In the genomic region with DNA sequence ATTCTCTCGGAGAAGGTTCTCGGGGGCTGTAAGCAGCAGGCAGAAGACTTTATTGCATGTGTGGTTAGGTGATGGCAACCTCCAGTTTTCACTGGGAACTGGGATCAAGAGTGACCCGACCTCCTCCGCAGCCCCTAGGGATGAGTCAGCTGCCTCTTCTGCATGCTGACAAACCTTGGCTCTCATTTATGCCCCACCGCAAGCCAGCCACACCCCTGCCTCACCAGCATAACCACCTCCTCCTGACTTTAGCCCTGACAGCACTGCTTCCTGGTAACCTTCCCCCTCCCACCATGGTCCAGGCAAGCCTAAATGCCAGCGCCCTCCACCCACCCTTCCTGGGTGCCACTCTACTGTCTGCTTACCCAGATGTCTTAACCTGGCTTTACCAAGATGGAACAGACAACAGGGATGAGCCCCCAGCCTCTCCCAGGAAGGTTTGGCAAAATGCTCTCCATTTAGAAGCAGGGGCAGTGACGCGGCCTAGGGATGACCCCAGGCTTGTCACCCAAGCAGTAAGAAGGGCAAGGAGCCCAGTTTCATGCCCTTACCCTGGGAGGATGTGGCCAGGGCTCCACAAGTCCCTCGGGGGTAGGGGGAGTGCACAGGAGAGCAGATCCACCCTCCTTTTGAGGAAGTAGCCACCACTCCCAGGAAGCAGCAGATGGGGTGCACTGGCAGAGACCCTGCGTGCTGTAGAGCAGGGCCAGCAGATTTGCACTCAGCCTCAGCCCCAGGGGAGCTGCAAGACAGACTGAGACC, we compare ENCODE assay signal across 8 cellular contexts.
A peak's percentile ranks its signal among the peaks of the same experiment; 100 is the strongest.
DNase-seq lines count a peak whose midpoint lies in the region; ATAC-seq, FAIRE-seq and TF ChIP-seq lines count a peak whose summit lies in the region.

No MANE protein-coding gene starts in this region.

- H3K4me3 ChIP-seq in HepG2 (replicated peaks in 1 of 3; ENCODE audit: insufficient read depth in 1 of 3, low read depth in 2 of 3, low read length in 3 of 3): no peak overlapping the region

- no TSS peak for BruUV-seq in HepG2 (replicated peaks; lab: Mats Ljungman, UMichigan)

- no peak for TF ChIP-seq CTCF in HepG2 (CRISPR knock-in tag; IDR thresholded peaks at IDR 0.05)

- H3K79me2 ChIP-seq in HepG2 (ENCODE audit: insufficient read depth, low read length): no peaks in the 10 kb centered on the region

- intact Hi-C loops in HepG2 (cut with micrococcal nuclease; ENCODE audit: unreplicated experiment): no loop called here

- H3K36me3 ChIP-seq in HepG2 (replicated peaks in 1 of 2; ENCODE audit: control insufficient read depth in 1 of 2, insufficient read depth in 2 of 2, low read length in 2 of 2): no peaks in the 10 kb centered on the region

- DNase-seq in AML-193 (lab: John Stamatoyannopoulos, UW) (peak; percentile 91 to 93), NCI-H2171 treated with DMSO at 0.1 percent for 48 hours (lab: John Stamatoyannopoulos, UW) (peak; percentile 48), NCI-H345 (lab: John Stamatoyannopoulos, UW) (no peak), middle frontal gyrus (ENCODE audit: extremely low spot score, low spot score) (no peak), HepG2 (ENCODE audit: low spot score) (no peak)
- no peak for DNase-seq in activated T-cell treated with anti-CD3 and anti-CD28 coated beads, Interleukin-2, amount 50 U/mL, for 72 hours

- ATAC-seq in GM21381 (IDR thresholded peaks at IDR 0.05; ENCODE audit: unreplicated experiment) (peak; percentile 82), esophagus mucosa (peak; percentile 62), HepG2 (no peak)
- no peak for ATAC-seq in activated T-cell treated with anti-CD3 and anti-CD28 coated beads, Interleukin-2, amount 50 U/mL, for 72 hours (replicated peaks in 1 of 2)

- H3K27ac ChIP-seq in HepG2 (ENCODE audit: extremely low read length, insufficient read depth, low read length): no peak overlapping the region

- TF ChIP-seq EP300 in HepG2 (IDR thresholded peaks at IDR 0.05; ENCODE audit: low read depth in 2 of 2, low read length in 2 of 2) (no peak), HepG2 (CRISPR knock-in tag; IDR thresholded peaks at IDR 0.05; ENCODE audit: borderline replicate concordance) (no peak)

- TF ChIP-seq RAD21 in HepG2 (CRISPR knock-in tag; IDR thresholded peaks at IDR 0.05): no peak

- no peaks in the 10 kb centered on the region; a peak in 1 of 5 replicates for H3K27me3 ChIP-seq in HepG2 (ENCODE audit: control insufficient read depth in 1 of 2, insufficient read depth in 2 of 2, low read length in 2 of 2)

- FAIRE-seq in HepG2 (lab: Jason Lieb, UNC): no peak

- H3K4me3 Mint-ChIP-seq in activated T-cell treated with anti-CD3 and anti-CD28 coated beads, Interleukin-2, amount 50 U/mL, for 72 hours: no peak overlapping the region

- peaks cover 11% of the 10 kb centered on the region for H3K4me1 ChIP-seq in HepG2 (ENCODE audit: insufficient read depth, low read length)

- H3K4me2 ChIP-seq in HepG2 (ENCODE audit: low read depth, low read length): no peak overlapping the region

- no peaks in the 10 kb centered on the region for H4K20me1 ChIP-seq in HepG2 (ENCODE audit: insufficient read depth, low read length)

- WGBS in HepG2 (ENCODE audit: low lambda C conversion rate): 83% methylated on average over 9 of the region's 10 CpGs

- H3K9me3 Mint-ChIP-seq in activated T-cell treated with anti-CD3 and anti-CD28 coated beads, Interleukin-2, amount 50 U/mL, for 72 hours: no peaks in the 10 kb centered on the region

- H3K27me3 Mint-ChIP-seq in activated T-cell treated with anti-CD3 and anti-CD28 coated beads, Interleukin-2, amount 50 U/mL, for 72 hours (ENCODE audit: low read depth): no peaks in the 10 kb centered on the region

- no peaks in the 10 kb centered on the region for H3K9me3 ChIP-seq in HepG2 (ENCODE audit: low read length)

- no peak for TF ChIP-seq POLR2A in HepG2 (IDR thresholded peaks at IDR 0.05; ENCODE audit: insufficient read depth in 1 of 2, low read depth in 2 of 2, low read length in 2 of 2)

- H3K4me1 Mint-ChIP-seq in activated T-cell treated with anti-CD3 and anti-CD28 coated beads, Interleukin-2, amount 50 U/mL, for 72 hours (ENCODE audit: low read depth): no peaks in the 10 kb centered on the region

- POLR2A ChIA-PET in HepG2 (lab: Yijun Ruan, JAX): no interaction called here

- in situ Hi-C loops in HepG2 (cut with HindIII; ENCODE audit: extremely low pct_ligation_motif_present, low pct_unique_long_range_greater_than_20kb): no loop called here

- no peak overlapping the region for H3K27ac Mint-ChIP-seq in activated T-cell treated with anti-CD3 and anti-CD28 coated beads, Interleukin-2, amount 50 U/mL, for 72 hours

- no peak overlapping the region for H2AFZ ChIP-seq in HepG2 (ENCODE audit: low read length)

- CTCF ChIA-PET in HepG2 (lab: Yijun Ruan, JAX; ENCODE audit: low intra/inter-chr PET ratio, low total read pairs): no interaction called here

- H3K9ac ChIP-seq in HepG2 (ENCODE audit: insufficient read depth, low read depth, low read length): no peak overlapping the region

- H3K36me3 Mint-ChIP-seq in activated T-cell treated with anti-CD3 and anti-CD28 coated beads, Interleukin-2, amount 50 U/mL, for 72 hours (ENCODE audit: insufficient read depth in 2 of 2): no peaks in the 10 kb centered on the region

TF ChIP-seq in HepG2, 621 proteins besides CTCF, POLR2A, EP300 and RAD21:
- no peak for TF ChIP-seq TSC22D2 (CRISPR knock-in tag; IDR thresholded peaks at IDR 0.05; ENCODE audit: borderline replicate concordance)
- no peak for TF ChIP-seq HES4 (CRISPR knock-in tag; IDR thresholded peaks at IDR 0.05; ENCODE audit: borderline replicate concordance)
- TF ChIP-seq, protein P1, sequence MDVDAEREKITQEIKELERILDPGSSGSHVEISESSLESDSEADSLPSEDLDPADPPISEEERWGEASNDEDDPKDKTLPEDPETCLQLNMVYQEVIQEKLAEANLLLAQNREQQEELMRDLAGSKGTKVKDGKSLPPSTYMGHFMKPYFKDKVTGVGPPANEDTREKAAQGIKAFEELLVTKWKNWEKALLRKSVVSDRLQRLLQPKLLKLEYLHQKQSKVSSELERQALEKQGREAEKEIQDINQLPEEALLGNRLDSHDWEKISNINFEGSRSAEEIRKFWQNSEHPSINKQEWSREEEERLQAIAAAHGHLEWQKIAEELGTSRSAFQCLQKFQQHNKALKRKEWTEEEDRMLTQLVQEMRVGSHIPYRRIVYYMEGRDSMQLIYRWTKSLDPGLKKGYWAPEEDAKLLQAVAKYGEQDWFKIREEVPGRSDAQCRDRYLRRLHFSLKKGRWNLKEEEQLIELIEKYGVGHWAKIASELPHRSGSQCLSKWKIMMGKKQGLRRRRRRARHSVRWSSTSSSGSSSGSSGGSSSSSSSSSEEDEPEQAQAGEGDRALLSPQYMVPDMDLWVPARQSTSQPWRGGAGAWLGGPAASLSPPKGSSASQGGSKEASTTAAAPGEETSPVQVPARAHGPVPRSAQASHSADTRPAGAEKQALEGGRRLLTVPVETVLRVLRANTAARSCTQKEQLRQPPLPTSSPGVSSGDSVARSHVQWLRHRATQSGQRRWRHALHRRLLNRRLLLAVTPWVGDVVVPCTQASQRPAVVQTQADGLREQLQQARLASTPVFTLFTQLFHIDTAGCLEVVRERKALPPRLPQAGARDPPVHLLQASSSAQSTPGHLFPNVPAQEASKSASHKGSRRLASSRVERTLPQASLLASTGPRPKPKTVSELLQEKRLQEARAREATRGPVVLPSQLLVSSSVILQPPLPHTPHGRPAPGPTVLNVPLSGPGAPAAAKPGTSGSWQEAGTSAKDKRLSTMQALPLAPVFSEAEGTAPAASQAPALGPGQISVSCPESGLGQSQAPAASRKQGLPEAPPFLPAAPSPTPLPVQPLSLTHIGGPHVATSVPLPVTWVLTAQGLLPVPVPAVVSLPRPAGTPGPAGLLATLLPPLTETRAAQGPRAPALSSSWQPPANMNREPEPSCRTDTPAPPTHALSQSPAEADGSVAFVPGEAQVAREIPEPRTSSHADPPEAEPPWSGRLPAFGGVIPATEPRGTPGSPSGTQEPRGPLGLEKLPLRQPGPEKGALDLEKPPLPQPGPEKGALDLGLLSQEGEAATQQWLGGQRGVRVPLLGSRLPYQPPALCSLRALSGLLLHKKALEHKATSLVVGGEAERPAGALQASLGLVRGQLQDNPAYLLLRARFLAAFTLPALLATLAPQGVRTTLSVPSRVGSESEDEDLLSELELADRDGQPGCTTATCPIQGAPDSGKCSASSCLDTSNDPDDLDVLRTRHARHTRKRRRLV (CRISPR knock-in tag; IDR thresholded peaks at IDR 0.05): no peak
- TF ChIP-seq ZSCAN20 (CRISPR knock-in tag; IDR thresholded peaks at IDR 0.05; ENCODE audit: borderline replicate concordance): no peak
- no peak for TF ChIP-seq BRD4 (CRISPR knock-in tag; IDR thresholded peaks at IDR 0.05)
TF ChIP-seq in HepG2: peak in this region for 0.

Comparison
In these comparisons a context has a peak if more than half of its experiments do, and no peak if none do; other contexts are left out.
1. DNase-seq: peak in AML-193 (2 of 2) and NCI-H2171 treated with DMSO at 0.1 percent for 48 hours (single experiment); none in NCI-H345 (single experiment), middle frontal gyrus (single experiment), HepG2 (single experiment) and activated T-cell treated with anti-CD3 and anti-CD28 coated beads, Interleukin-2, amount 50 U/mL, for 72 hours (0 of 2).
2. ATAC-seq: peak in GM21381 (single experiment) and esophagus mucosa (single experiment); none in HepG2 (single experiment) and activated T-cell treated with anti-CD3 and anti-CD28 coated beads, Interleukin-2, amount 50 U/mL, for 72 hours (0 of 2).